Comparison of ENCODE assay signal across 7 cellular contexts in the genomic region with DNA sequence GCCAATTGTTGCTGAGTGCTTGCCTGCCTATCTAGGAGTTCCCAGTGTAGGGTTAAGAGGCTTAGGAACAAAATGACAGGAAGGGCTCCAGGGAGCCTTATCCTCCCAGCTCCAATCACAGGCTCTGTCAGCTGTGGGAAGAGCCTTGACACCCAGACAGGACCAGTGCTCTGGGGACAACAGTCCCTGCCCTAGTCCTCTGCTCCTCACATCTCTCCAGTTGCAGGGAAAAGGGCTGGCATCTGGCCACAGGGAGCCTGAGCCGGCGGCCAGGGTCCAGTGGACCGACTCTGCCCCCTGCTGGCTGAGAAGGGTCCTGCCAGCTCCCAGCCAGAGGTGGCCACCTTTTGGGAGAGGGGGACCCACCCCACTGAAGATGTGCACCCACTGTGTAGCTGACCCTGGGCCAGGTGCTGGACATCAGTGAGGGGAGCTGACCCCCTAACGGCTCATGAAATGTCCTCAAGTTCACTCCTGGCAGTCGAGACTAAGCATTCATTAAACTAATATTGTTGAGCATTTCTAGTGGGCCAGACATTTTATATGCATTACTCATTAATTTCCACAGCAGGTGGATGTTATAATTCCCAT. TPM values are rescaled to one million over a fixed set of nuclear protein-coding genes. Genes with fewer than 3 reads are reported as not detected.
A peak's percentile ranks its signal among the peaks of the same experiment; 100 is the strongest.
DNase-seq lines count a peak whose midpoint lies in the region; ATAC-seq, FAIRE-seq and TF ChIP-seq lines count a peak whose summit lies in the region.

No MANE protein-coding gene starts in this region.

- H3K4me1 ChIP-seq in colonic mucosa (peaks cover 7% of the 10 kb centered on the region), HepG2 (ENCODE audit: insufficient read depth, low read length) (peaks cover 50% of the 10 kb centered on the region)

- TF ChIP-seq POLR2A in HepG2 (IDR thresholded peaks at IDR 0.05; ENCODE audit: insufficient read depth in 1 of 2, low read depth in 2 of 2, low read length in 2 of 2): no peak

- intact Hi-C loops in colonic mucosa (cut with DNase I) (loop anchor here (5.0 kb wide), 3 partner anchors 110 to 380 kb away; no protein-coding TSS in a partner anchor), HepG2 (cut with micrococcal nuclease; ENCODE audit: unreplicated experiment) (loop anchor here (5.0 kb wide), 1 partner anchor 290 kb away; no protein-coding TSS in a partner anchor)

- no peak overlapping the region for H3K4me2 ChIP-seq in HepG2 (ENCODE audit: low read depth, low read length)

- H3K9me3 ChIP-seq in colonic mucosa (no peaks in the 10 kb centered on the region), HepG2 (ENCODE audit: low read length) (no peaks in the 10 kb centered on the region)

- TF ChIP-seq CTCF in GM12874 (IDR thresholded peaks at IDR 0.05; ENCODE audit: insufficient read depth, low read depth, low read length) (peak; percentile 98), colonic mucosa (IDR thresholded peaks at IDR 0.05) (peak; percentile 98), HepG2 (CRISPR knock-in tag; IDR thresholded peaks at IDR 0.05) (peak; percentile 96)

- peak; percentile 67 for DNase-seq in NCI-H2081 (lab: John Stamatoyannopoulos, UW)
- DNase-seq in activated CD4-positive, alpha-beta T cell treated with anti-CD3 and anti-CD28 coated beads for 48 hours: peak; percentile 77
- peak; percentile 85 for DNase-seq in colonic mucosa
- peak; percentile 63 for DNase-seq in HepG2 (ENCODE audit: low spot score)
- peak; percentile 48 for DNase-seq in stimulated activated CD8-positive, alpha-beta memory T cell treated with anti-CD3 and anti-CD28 coated beads, Interleukin-12 subunit alpha, Interleukin-12 subunit beta, amount 100 ng/mL, for 4 hours (ENCODE audit: low read depth)
- no peak for DNase-seq in cerebellar nuclear complex (lab: John Stamatoyannopoulos, UW)

- no TSS peak for BruUV-seq in HepG2 (replicated peaks; lab: Mats Ljungman, UMichigan)

- POLR2A ChIA-PET in HepG2 (lab: Yijun Ruan, JAX): interaction anchor here (0.8 to 1.3 kb wide), 4 partner anchors 17 to 121 kb away, joined by 3 to 4 read pairs (median 4); a partner anchor contains a TSS

- H3K79me2 ChIP-seq in HepG2 (ENCODE audit: insufficient read depth, low read length): no peaks in the 10 kb centered on the region

- H2AFZ ChIP-seq in HepG2 (ENCODE audit: low read length): no peak overlapping the region

- in situ Hi-C loops in HepG2 (cut with HindIII; ENCODE audit: extremely low pct_ligation_motif_present, low pct_unique_long_range_greater_than_20kb): loop anchor here (10.0 to 25.0 kb wide), 2 partner anchors 250 to 372 kb away; a partner anchor contains a TSS

- H3K9ac ChIP-seq in colonic mucosa (ENCODE audit: low read depth in 2 of 2, low read length in 2 of 2): no peak overlapping the region
- no peak overlapping the region for H3K9ac ChIP-seq in HepG2 (ENCODE audit: insufficient read depth, low read depth, low read length)

- TF ChIP-seq RAD21 in HepG2 (CRISPR knock-in tag; IDR thresholded peaks at IDR 0.05): peak; percentile 97

- H3K27ac ChIP-seq in colonic mucosa (no peak overlapping the region), HepG2 (ENCODE audit: extremely low read length, insufficient read depth, low read length) (no peak overlapping the region)

- WGBS in HepG2 (ENCODE audit: low lambda C conversion rate): 27% methylated on average over 5 of the region's 5 CpGs

- H4K20me1 ChIP-seq in HepG2 (ENCODE audit: insufficient read depth, low read length): no peaks in the 10 kb centered on the region

- H3K4me3 ChIP-seq in colonic mucosa: no peak overlapping the region
- no peak overlapping the region for H3K4me3 ChIP-seq in HepG2 (replicated peaks in 1 of 3; ENCODE audit: insufficient read depth in 1 of 3, low read depth in 2 of 3, low read length in 3 of 3)

- TF ChIP-seq EP300 in HepG2 (IDR thresholded peaks at IDR 0.05; ENCODE audit: low read depth in 2 of 2, low read length in 2 of 2): no peak
- TF ChIP-seq EP300 in HepG2 (CRISPR knock-in tag; IDR thresholded peaks at IDR 0.05; ENCODE audit: borderline replicate concordance): no peak

- CTCF ChIA-PET in HepG2 (lab: Yijun Ruan, JAX; ENCODE audit: low intra/inter-chr PET ratio, low total read pairs): interaction anchor here (1.3 to 2.0 kb wide), 2 partner anchors 211 to 289 kb away, joined by 5 to 7 read pairs; no protein-coding TSS in a partner anchor

- peak; percentile 41 for ATAC-seq in HepG2

- H3K36me3 ChIP-seq in colonic mucosa: no peaks in the 10 kb centered on the region
- peaks cover 15 to 37% of the 10 kb centered on the region in 2 experiments for H3K36me3 ChIP-seq in HepG2 (replicated peaks in 1 of 2; ENCODE audit: control insufficient read depth in 1 of 2, insufficient read depth in 2 of 2, low read length in 2 of 2)

- FAIRE-seq in HepG2 (lab: Jason Lieb, UNC): peak; percentile 46

- H3K27me3 ChIP-seq in colonic mucosa (no peaks in the 10 kb centered on the region), HepG2 (ENCODE audit: control insufficient read depth in 1 of 2, insufficient read depth in 2 of 2, low read length in 2 of 2) (no peaks in the 10 kb centered on the region)

TF ChIP-seq in HepG2, 621 proteins besides CTCF, POLR2A, EP300 and RAD21 (continues in another document):
- TF ChIP-seq ZNF337 (CRISPR knock-in tag; IDR thresholded peaks at IDR 0.05; ENCODE audit: borderline replicate concordance, low read depth): peak; percentile 68; the same call in 1 of the 2 replicates
- TF ChIP-seq, protein P1, sequence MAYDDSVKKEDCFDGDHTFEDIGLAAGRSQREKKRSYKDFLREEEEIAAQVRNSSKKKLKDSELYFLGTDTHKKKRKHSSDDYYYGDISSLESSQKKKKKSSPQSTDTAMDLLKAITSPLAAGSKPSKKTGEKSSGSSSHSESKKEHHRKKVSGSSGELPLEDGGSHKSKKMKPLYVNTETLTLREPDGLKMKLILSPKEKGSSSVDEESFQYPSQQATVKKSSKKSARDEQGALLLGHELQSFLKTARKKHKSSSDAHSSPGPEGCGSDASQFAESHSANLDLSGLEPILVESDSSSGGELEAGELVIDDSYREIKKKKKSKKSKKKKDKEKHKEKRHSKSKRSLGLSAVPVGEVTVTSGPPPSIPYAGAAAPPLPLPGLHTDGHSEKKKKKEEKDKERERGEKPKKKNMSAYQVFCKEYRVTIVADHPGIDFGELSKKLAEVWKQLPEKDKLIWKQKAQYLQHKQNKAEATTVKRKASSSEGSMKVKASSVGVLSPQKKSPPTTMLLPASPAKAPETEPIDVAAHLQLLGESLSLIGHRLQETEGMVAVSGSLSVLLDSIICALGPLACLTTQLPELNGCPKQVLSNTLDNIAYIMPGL (CRISPR knock-in tag; IDR thresholded peaks at IDR 0.05; ENCODE audit: borderline replicate concordance in 1 of 2, low read depth in 1 of 2): peak; percentile 34 to 69; a peak in 2 of 4 replicates
- TF ChIP-seq PPARG (CRISPR knock-in tag; conservative IDR thresholded peaks at IDR 0.05): 0 out of 2 replicates have a peak, but pooled peaks have one; percentile 17
- TF ChIP-seq, protein P2, sequence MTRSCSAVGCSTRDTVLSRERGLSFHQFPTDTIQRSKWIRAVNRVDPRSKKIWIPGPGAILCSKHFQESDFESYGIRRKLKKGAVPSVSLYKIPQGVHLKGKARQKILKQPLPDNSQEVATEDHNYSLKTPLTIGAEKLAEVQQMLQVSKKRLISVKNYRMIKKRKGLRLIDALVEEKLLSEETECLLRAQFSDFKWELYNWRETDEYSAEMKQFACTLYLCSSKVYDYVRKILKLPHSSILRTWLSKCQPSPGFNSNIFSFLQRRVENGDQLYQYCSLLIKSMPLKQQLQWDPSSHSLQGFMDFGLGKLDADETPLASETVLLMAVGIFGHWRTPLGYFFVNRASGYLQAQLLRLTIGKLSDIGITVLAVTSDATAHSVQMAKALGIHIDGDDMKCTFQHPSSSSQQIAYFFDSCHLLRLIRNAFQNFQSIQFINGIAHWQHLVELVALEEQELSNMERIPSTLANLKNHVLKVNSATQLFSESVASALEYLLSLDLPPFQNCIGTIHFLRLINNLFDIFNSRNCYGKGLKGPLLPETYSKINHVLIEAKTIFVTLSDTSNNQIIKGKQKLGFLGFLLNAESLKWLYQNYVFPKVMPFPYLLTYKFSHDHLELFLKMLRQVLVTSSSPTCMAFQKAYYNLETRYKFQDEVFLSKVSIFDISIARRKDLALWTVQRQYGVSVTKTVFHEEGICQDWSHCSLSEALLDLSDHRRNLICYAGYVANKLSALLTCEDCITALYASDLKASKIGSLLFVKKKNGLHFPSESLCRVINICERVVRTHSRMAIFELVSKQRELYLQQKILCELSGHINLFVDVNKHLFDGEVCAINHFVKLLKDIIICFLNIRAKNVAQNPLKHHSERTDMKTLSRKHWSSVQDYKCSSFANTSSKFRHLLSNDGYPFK (CRISPR knock-in tag; IDR thresholded peaks at IDR 0.05; ENCODE audit: borderline replicate concordance): 0 out of 2 replicates have a peak, but pooled peaks have one; percentile 48
- TF ChIP-seq SOX13 (IDR thresholded peaks at IDR 0.05): no peak
- TF ChIP-seq SOX13 (CRISPR knock-in tag; conservative IDR thresholded peaks at IDR 0.05 in 1 of 2, IDR thresholded peaks at IDR 0.05 in 1 of 2): peak in 1 of 2 experiments; percentile 21; a peak in 1 of 4 replicates
- TF ChIP-seq ZNF547 (CRISPR knock-in tag; IDR thresholded peaks at IDR 0.05): peak; percentile 62; the same call in 1 of the 2 replicates

RNA-seq across cellular contexts. Expression of a gene that starts 17.6 kb away (rescaled TPM):
- total RNA-seq in colonic mucosa (10 to 100 TPM; 29.4 to 37.9 TPM), HepG2 (2016; rRNA removed; fragmentation: Illumina TruSeq; extraction: Trizol) (11.4 and 18.2 TPM in 2 replicates)
- total RNA-seq in HepG2 (2016; cell fraction: cytosol; rRNA removed; fragmentation: Illumina TruSeq; extraction: Trizol; ENCODE audit: low read depth): 3.9 and 5.0 TPM in 2 replicates
- total RNA-seq in HepG2 (2016; cell fraction: insoluble cytoplasmic fraction; rRNA removed; fragmentation: Illumina TruSeq; extraction: Trizol): 9.2 and 19.9 TPM in 2 replicates
- 6.8 and 7.7 TPM in 2 replicates for total RNA-seq in HepG2 (2016; cell fraction: membrane; rRNA removed; fragmentation: Illumina TruSeq; extraction: Trizol)
- total RNA-seq in HepG2 (2016; cell fraction: nucleus; rRNA removed; fragmentation: Illumina TruSeq; extraction: Trizol): 18.8 and 22.8 TPM in 2 replicates
- polyA plus RNA-seq in HepG2 (2011; rRNA removed): 10.8 and 13.6 TPM in 2 replicates
- polyA plus RNA-seq in HepG2 (2011; cell fraction: cytosol; rRNA removed): 8.7 and 9.8 TPM in 2 replicates
- polyA plus RNA-seq in HepG2 (2011; cell fraction: nucleus; rRNA removed): 21.4 and 23.3 TPM in 2 replicates
- 11.6 and 13.7 TPM in 2 replicates for polyA plus RNA-seq in HepG2 (2012)
- polyA plus RNA-seq in HepG2 (2016; cell fraction: cytosol; fragmentation: Illumina TruSeq; extraction: Trizol; ENCODE audit: low read depth): 3.5 TPM in 2 replicates
- 9.6 and 12.1 TPM in 2 replicates for polyA plus RNA-seq in HepG2 (2016; cell fraction: insoluble cytoplasmic fraction; fragmentation: Illumina TruSeq; extraction: Trizol; ENCODE audit: low read depth)
- polyA plus RNA-seq in HepG2 (2016; cell fraction: membrane; fragmentation: Illumina TruSeq; extraction: Trizol; ENCODE audit: low read depth): 5.2 and 5.7 TPM in 2 replicates
- 30.8 and 32.2 TPM in 2 replicates for polyA plus RNA-seq in HepG2 (2016; cell fraction: nucleus; fragmentation: Illumina TruSeq; extraction: Trizol; ENCODE audit: insufficient read depth, low read depth)
- polyA minus RNA-seq in HepG2 (2011; rRNA and poly(A)+ RNA removed; ENCODE audit: low replicate concordance): 15.9 and 24.1 TPM in 2 replicates
- polyA minus RNA-seq in HepG2 (2011; cell fraction: cytosol; rRNA and poly(A)+ RNA removed): 8.8 and 8.9 TPM in 2 replicates
- polyA minus RNA-seq in HepG2 (2011; cell fraction: nucleus; rRNA and poly(A)+ RNA removed): 18.4 and 18.9 TPM in 2 replicates

Comparison
In these comparisons a context has a peak if more than half of its experiments do, and no peak if none do; other contexts are left out.
1. DNase-seq: peak in NCI-H2081 (2 of 2), activated CD4-positive, alpha-beta T cell treated with anti-CD3 and anti-CD28 coated beads for 48 hours (single experiment), colonic mucosa (single experiment), HepG2 (single experiment) and stimulated activated CD8-positive, alpha-beta memory T cell treated with anti-CD3 and anti-CD28 coated beads, Interleukin-12 subunit alpha, Interleukin-12 subunit beta, amount 100 ng/mL, for 4 hours (single experiment); none in cerebellar nuclear complex (0 of 2).
2. Peak in every context shown above with its lines, with median percentiles within 50 percentile points of each other: CTCF ChIP-seq.